Comparison of ENCODE assay signal across 8 cellular contexts in genomic region chr3:55488398-55489055, GRCh38. TPM values are rescaled to one million over a fixed set of nuclear protein-coding genes. Genes with fewer than 3 reads are reported as not detected.
DNase-seq lines count a peak whose midpoint lies in the region; ATAC-seq and TF ChIP-seq lines count a peak whose summit lies in the region.

No MANE protein-coding gene starts in this region.

- peaks cover 66% of the 10 kb centered on the region for H3K27me3 Mint-ChIP-seq in activated T-helper 2 cell treated with anti-CD3 and anti-CD28 coated beads, Interferon-gamma antibody, Interleukin-2, Interleukin-4, amounts not matched to agents 10 μg/mL and 5 μg/mL and 100 μg/mL, durations not matched to agents 14 hours and 24 hours and 36 hours (ENCODE audit: low read depth)
- peaks cover 28% of the 10 kb centered on the region for H3K27me3 Mint-ChIP-seq in glutamatergic neuron (ENCODE audit: unreplicated experiment)

- no peaks in the 10 kb centered on the region for H3K36me3 ChIP-seq in ovary

- H3K9me3 ChIP-seq in ovary: no peaks in the 10 kb centered on the region

- POLR2A ChIA-PET in HEK293T (lab: Yijun Ruan, JAX): no interaction called here

- peak overlapping the region; percentile 52 for H3K4me3 Mint-ChIP-seq in activated T-helper 2 cell treated with anti-CD3 and anti-CD28 coated beads, Interferon-gamma antibody, Interleukin-2, Interleukin-4, amounts not matched to agents 10 μg/mL and 5 μg/mL and 100 μg/mL, durations not matched to agents 14 hours and 24 hours and 36 hours (ENCODE audit: low read depth)
- H3K4me3 Mint-ChIP-seq in glutamatergic neuron (ENCODE audit: unreplicated experiment): peak overlapping the region; percentile 80

- peak overlapping the region; percentile 67 for H3K4me3 ChIP-seq in ovary

- no peak for TF ChIP-seq EP300 in ovary (IDR thresholded peaks at IDR 0.05)

- intact Hi-C loops in activated T-helper 2 cell treated with anti-CD3 and anti-CD28 coated beads, Interferon-gamma antibody, Interleukin-2, Interleukin-4, amounts not matched to agents 10 μg/mL and 5 μg/mL and 100 μg/mL, durations not matched to agents 14 hours and 24 hours and 36 hours (cut with micrococcal nuclease): loop anchor here (5.0 to 10.0 kb wide), 2 partner anchors 976 to 1366 kb away; partner anchors contain the start of genes CACNA2D3 and ERC2
- intact Hi-C loops in ovary (cut with DNase I): loop anchor here in 3 of 4 donors (5.0 to 10.0 kb wide), 6 partner anchors 236 to 766 kb away; no protein-coding TSS in a partner anchor

- peaks cover 6% of the 10 kb centered on the region for H3K4me1 ChIP-seq in ovary (ENCODE audit: insufficient read depth)

- ATAC-seq in GM19324 (IDR thresholded peaks at IDR 0.05; ENCODE audit: low FRiP score, unreplicated experiment) (no peak), HG03460 (IDR thresholded peaks at IDR 0.05; ENCODE audit: unreplicated experiment) (no peak), HG02763 (IDR thresholded peaks at IDR 0.05; ENCODE audit: unreplicated experiment) (no peak)

- H3K27ac ChIP-seq in ovary: peak overlapping the region; percentile 85 to 88

- TF ChIP-seq CTCF in glutamatergic neuron (IDR thresholded peaks at IDR 0.05; ENCODE audit: partially characterized antibody, unreplicated experiment): no peak
- no peak for TF ChIP-seq CTCF in ovary (IDR thresholded peaks at IDR 0.05)

- H3K27me3 ChIP-seq in ovary: no peaks in the 10 kb centered on the region

- no peaks in the 10 kb centered on the region for H3K9me3 Mint-ChIP-seq in activated T-helper 2 cell treated with anti-CD3 and anti-CD28 coated beads, Interferon-gamma antibody, Interleukin-2, Interleukin-4, amounts not matched to agents 10 μg/mL and 5 μg/mL and 100 μg/mL, durations not matched to agents 14 hours and 24 hours and 36 hours
- H3K9me3 Mint-ChIP-seq in glutamatergic neuron (ENCODE audit: unreplicated experiment): peaks cover 8% of the 10 kb centered on the region

- WGBS in ovary, 3 donors: 0 to 3% (median 0%) methylated on average over 30 of the region's 30 CpGs

- no peaks in the 10 kb centered on the region for H3K36me3 Mint-ChIP-seq in activated T-helper 2 cell treated with anti-CD3 and anti-CD28 coated beads, Interferon-gamma antibody, Interleukin-2, Interleukin-4, amounts not matched to agents 10 μg/mL and 5 μg/mL and 100 μg/mL, durations not matched to agents 14 hours and 24 hours and 36 hours (ENCODE audit: low read depth)
- H3K36me3 Mint-ChIP-seq in glutamatergic neuron (ENCODE audit: unreplicated experiment): no peaks in the 10 kb centered on the region

- CTCF ChIA-PET in HEK293T (lab: Yijun Ruan, JAX): no interaction called here

- H3K27ac Mint-ChIP-seq in activated T-helper 2 cell treated with anti-CD3 and anti-CD28 coated beads, Interferon-gamma antibody, Interleukin-2, Interleukin-4, amounts not matched to agents 10 μg/mL and 5 μg/mL and 100 μg/mL, durations not matched to agents 14 hours and 24 hours and 36 hours: no peak overlapping the region
- no peak overlapping the region for H3K27ac Mint-ChIP-seq in glutamatergic neuron (ENCODE audit: unreplicated experiment)

- peak; percentile 58 for DNase-seq in COLO829 (ENCODE audit: low spot score)
- DNase-seq in HEK293T (ENCODE audit: extremely low spot score): peak; percentile 56
- no peak for DNase-seq in activated T-helper 2 cell treated with anti-CD3 and anti-CD28 coated beads, Interferon-gamma antibody, Interleukin-2, Interleukin-4, amounts not matched to agents 10 μg/mL and 5 μg/mL and 100 μg/mL, durations not matched to agents 14 hours and 24 hours and 36 hours (ENCODE audit: low spot score)
- no peak for DNase-seq in glutamatergic neuron
- DNase-seq in ovary: peak; percentile 76 to 86 (median 83)

- H3K4me1 Mint-ChIP-seq in activated T-helper 2 cell treated with anti-CD3 and anti-CD28 coated beads, Interferon-gamma antibody, Interleukin-2, Interleukin-4, amounts not matched to agents 10 μg/mL and 5 μg/mL and 100 μg/mL, durations not matched to agents 14 hours and 24 hours and 36 hours (ENCODE audit: low read depth): peaks cover 17% of the 10 kb centered on the region
- peaks cover 17% of the 10 kb centered on the region for H3K4me1 Mint-ChIP-seq in glutamatergic neuron (ENCODE audit: low read depth, unreplicated experiment)

- TF ChIP-seq POLR2A in ovary (IDR thresholded peaks at IDR 0.05): no peak

TF ChIP-seq in HEK293T, 16 proteins besides CTCF, POLR2A, EP300 and RAD21:
- TF ChIP-seq ZNF384 (IDR thresholded peaks at IDR 0.05) (peak; percentile 86), FOXM1 (IDR thresholded peaks at IDR 0.05; ENCODE audit: borderline replicate concordance) (no peak)

RNA-seq across cellular contexts. Expression of gene WNT5A, which starts 1.4 kb away (rescaled TPM):
- total RNA-seq in activated T-helper 2 cell treated with anti-CD3 and anti-CD28 coated beads, Interferon-gamma antibody, Interleukin-2, Interleukin-4, amounts not matched to agents 10 μg/mL and 5 μg/mL and 100 μg/mL, durations not matched to agents 14 hours and 24 hours and 36 hours: 0.05 TPM in 2 replicates
- 0.76 TPM for total RNA-seq in glutamatergic neuron (ENCODE audit: unreplicated experiment)
- 10 to 100 TPM; 13.1 to 26.9 (median 18.6) TPM for total RNA-seq in ovary
- 10 to 100 TPM; 10.1 to 12.9 TPM for polyA plus RNA-seq in ovary

Comparison
In these comparisons a context has a peak if more than half of its experiments do, and no peak if none do; other contexts are left out.
1. DNase-seq: peak in COLO829 (single experiment), HEK293T (single experiment) and ovary (5 of 5); none in activated T-helper 2 cell treated with anti-CD3 and anti-CD28 coated beads, Interferon-gamma antibody, Interleukin-2, Interleukin-4, amounts not matched to agents 10 μg/mL and 5 μg/mL and 100 μg/mL, durations not matched to agents 14 hours and 24 hours and 36 hours (single experiment) and glutamatergic neuron (single experiment).